ENCODE assay signal across 10 cellular contexts in genomic region chr16:4214215-4214621, GRCh38. TPM values are rescaled to one million over a fixed set of nuclear protein-coding genes. Genes with fewer than 3 reads are reported as not detected.
A peak's percentile ranks its signal among the peaks of the same experiment; 100 is the strongest.
DNase-seq lines count a peak whose midpoint lies in the region; ATAC-seq and TF ChIP-seq lines count a peak whose summit lies in the region.
"Had no signal": no experiment of that assay in that cellular context is flagged by ENCODE, and none has a peak within 500 bp of the region (broad histone marks: within the 10 kb centered on the region; RNA-seq: fewer than 3 reads in every experiment).

No MANE protein-coding gene starts in this region.

- H3K4me1 ChIP-seq in HCT116 (ENCODE audit: control insufficient read depth in 1 of 2, insufficient read depth in 2 of 2, low read length in 2 of 2), result peaks cover 13 to 34% of the 10 kb centered on the region in 2 experiments
- peaks cover 40% of the 10 kb centered on the region for H3K4me1 ChIP-seq in adipocyte (ENCODE audit: control insufficient read depth, insufficient read depth, low read length)
- H3K4me1 ChIP-seq in heart right ventricle, result peaks cover 40 to 97% (median 75%) of the 10 kb centered on the region in 9 donors
- H3K4me1 ChIP-seq in HAP-1, result peaks cover 5% of the 10 kb centered on the region; the same call in 1 of the 2 replicates
- peaks cover 0 to 7% (median 0%) of the 10 kb centered on the region in 4 donors for H3K4me1 ChIP-seq in tibial nerve

- H3K36me3 ChIP-seq in HCT116 (ENCODE audit: control insufficient read depth in 1 of 2, insufficient read depth in 2 of 2, low read length in 2 of 2) (no peaks in the 10 kb centered on the region), adipocyte (ENCODE audit: control insufficient read depth, insufficient read depth, low read length, severe bottlenecking) (no peaks in the 10 kb centered on the region), heart right ventricle (peaks cover 0 to 7% (median 0%) of the 10 kb centered on the region in 9 donors), HAP-1 (replicated peaks) (no peaks in the 10 kb centered on the region), tibial nerve (no peaks in the 10 kb centered on the region)

- peak overlapping the region; percentile 75 for H3K4me2 ChIP-seq in HCT116 (ENCODE audit: low read length)

- CTCF ChIA-PET in HCT116 (lab: Charles Lee), result no interaction called here

- peak; percentile 72 for ATAC-seq in HCT116
- ATAC-seq in heart right ventricle, result peak in 6 of 8 donors; percentile 15 to 49 (median 26)
- ATAC-seq in GM18505 (IDR thresholded peaks at IDR 0.05; ENCODE audit: unreplicated experiment), result no peak

- peak overlapping the region in 1 of 2 experiments; percentile 39; a peak in 2 of 4 replicates for H3K4me3 ChIP-seq in HCT116 (replicated peaks in 1 of 2; ENCODE audit: low read depth in 1 of 2, low read length in 2 of 2)
- no peak overlapping the region for H3K4me3 ChIP-seq in adipocyte (ENCODE audit: low read length)
- no peak overlapping the region for H3K4me3 ChIP-seq in heart right ventricle
- no peak overlapping the region for H3K4me3 ChIP-seq in HAP-1
- H3K4me3 ChIP-seq in tibial nerve, result no peak overlapping the region

- peak; percentile 19 for DNase-seq in HCT116 (ENCODE audit: low read depth, low spot score)
- DNase-seq in adipocyte (ENCODE audit: low read depth), result peak; percentile 87
- DNase-seq in heart right ventricle, result no peak
- peak; percentile 80 for DNase-seq in stromal cell of bone marrow (ENCODE audit: low read depth)
- DNase-seq in HAP-1 (ENCODE audit: low spot score in 2 of 2), result no peak
- DNase-seq in NCI-H345 (lab: John Stamatoyannopoulos, UW), result no peak
- DNase-seq in tibial nerve (ENCODE audit: low spot score in 2 of 2), result no peak
- DNase-seq: activated CD4-positive, alpha-beta T cell treated with anti-CD3 and anti-CD28 coated beads for 1 hour; NCI-H1694 treated with DMSO at 0.1 percent for 48 hours had no signal

- TF ChIP-seq RAD21 in HCT116 (IDR thresholded peaks at IDR 0.05; ENCODE audit: low read depth), result no peak

- POLR2A ChIA-PET in HCT116 (lab: Charles Lee), result interaction anchor here (1.1 kb wide), 1 partner anchor 40 kb away, joined by 5 read pairs; no protein-coding TSS in a partner anchor

- no peaks in the 10 kb centered on the region for H3K27me3 ChIP-seq in HCT116 (ENCODE audit: insufficient read depth, low read length)
- H3K27me3 ChIP-seq in adipocyte (replicated peaks; ENCODE audit: control insufficient read depth, insufficient read depth, low read length), result peaks cover 7% of the 10 kb centered on the region
- no peaks in the 10 kb centered on the region for H3K27me3 ChIP-seq in heart right ventricle
- no peaks in the 10 kb centered on the region for H3K27me3 ChIP-seq in HAP-1 (ENCODE audit: low read depth)
- H3K27me3 ChIP-seq in tibial nerve, result no peaks in the 10 kb centered on the region

- in situ Hi-C loops in HAP-1 (cut with MboI; ENCODE audit: low sequenced_read_pairs), result no loop called here

- intact Hi-C loops in HCT116 (cut with micrococcal nuclease) (no loop called here), heart right ventricle (cut with DNase I) (loop anchor here in 3 of 10 donors (2.0 to 5.0 kb wide), 3 partner anchors 19 to 38 kb away; no protein-coding TSS in a partner anchor)

- no TSS peak for BruUV-seq in HCT116 (replicated peaks; lab: Mats Ljungman, UMichigan)

- H3K9ac ChIP-seq in HCT116 (ENCODE audit: low read length) (peak overlapping the region; percentile 58), adipocyte (ENCODE audit: low read length) (no peak overlapping the region)

- RAD21 ChIA-PET in HCT116 (lab: Charles Lee; ENCODE audit: low non-redundant PET in 1 of 2, low total read pairs in 2 of 2, uncharacterized antibody in 2 of 2, unreplicated experiment in 2 of 2), result no interaction called here

- H3K79me2 ChIP-seq in HCT116 (ENCODE audit: insufficient read depth, low read length), result no peaks in the 10 kb centered on the region

- no peak for TF ChIP-seq EP300 in tibial nerve (IDR thresholded peaks at IDR 0.05)

- no peaks in the 10 kb centered on the region for H4K20me1 ChIP-seq in HCT116 (ENCODE audit: insufficient read depth)

- no peaks in the 10 kb centered on the region for H3K9me3 ChIP-seq in HCT116 (ENCODE audit: control insufficient read depth in 1 of 2, insufficient read depth in 1 of 2, low read depth in 1 of 2, low read length in 2 of 2)
- H3K9me3 ChIP-seq in adipocyte (ENCODE audit: control insufficient read depth, low read length), result no peaks in the 10 kb centered on the region
- H3K9me3 ChIP-seq in heart right ventricle, result no peaks in the 10 kb centered on the region
- no peaks in the 10 kb centered on the region for H3K9me3 ChIP-seq in HAP-1
- no peaks in the 10 kb centered on the region for H3K9me3 ChIP-seq in tibial nerve

- H3K27ac ChIP-seq in HCT116 (ENCODE audit: low read depth, low read length) (no peak overlapping the region), heart right ventricle (peak overlapping the region; percentile 76 to 97 (median 89)), tibial nerve (peak overlapping the region in 2 of 4 donors; percentile 14 to 47)

- peak overlapping the region; percentile 20 for H2AFZ ChIP-seq in HCT116 (ENCODE audit: low read depth, low read length, poor library complexity, severe bottlenecking)

- TF ChIP-seq POLR2A in HCT116 (IDR thresholded peaks at IDR 0.05; ENCODE audit: borderline replicate concordance, extremely low read depth, insufficient read depth, insufficient read length) (no peak), GM18505 (IDR thresholded peaks at IDR 0.05; ENCODE audit: borderline replicate concordance, extremely low read depth, insufficient read depth, insufficient read length) (no peak), tibial nerve (IDR thresholded peaks at IDR 0.05) (no peak)

- 52 to 60% methylated on average over 7 of the region's 7 CpGs for WGBS in heart right ventricle, 2 donors
- WGBS in tibial nerve, 2 donors, result 69 to 73% methylated on average over 7 of the region's 7 CpGs

- no peaks in the 10 kb centered on the region for H3K9me2 ChIP-seq in HCT116 (ENCODE audit: insufficient read depth)

- TF ChIP-seq CTCF in HCT116 (IDR thresholded peaks at IDR 0.05 in 2 of 3, conservative IDR thresholded peaks at IDR 0.05 in 1 of 3; ENCODE audit: borderline replicate concordance in 1 of 3, insufficient read depth in 1 of 3, low read depth in 2 of 3, low read length in 2 of 3), result no peak
- no peak for TF ChIP-seq CTCF in heart right ventricle (IDR thresholded peaks at IDR 0.05)
- TF ChIP-seq CTCF in tibial nerve (IDR thresholded peaks at IDR 0.05), result no peak

TF ChIP-seq in HCT116, 20 proteins besides CTCF, POLR2A, EP300 and RAD21:
- TF ChIP-seq SP1 (IDR thresholded peaks at IDR 0.05; ENCODE audit: low read depth) (no peak), FOSL1 (IDR thresholded peaks at IDR 0.05; ENCODE audit: low read depth) (peak; percentile 27; the same call in 1 of the 2 replicates)

RNA-seq across cellular contexts. Expression of gene SRL, which starts 27.7 kb away (rescaled TPM):
- total RNA-seq in HCT116 (2021; ENCODE audit: unreplicated experiment) (not detected), heart right ventricle (100 to 1,000 TPM; 443 to 587 (median 486) TPM), tibial nerve (1 to 10 TPM in 3 of 4 donors, under 1 TPM in 1; 0.84 to 3.6 (median 1.5) TPM)
- 0.03 TPM in 1 of 2 replicates, not detected in the other for polyA plus RNA-seq in HCT116 (2012)
- 100 to 1,000 TPM; 161 to 224 TPM for polyA plus RNA-seq in heart right ventricle

RNA-seq across cellular contexts. Expression of gene TFAP4, which starts 58.6 kb away (rescaled TPM):
- 37.1 TPM for total RNA-seq in HCT116 (2021; ENCODE audit: unreplicated experiment)
- polyA plus RNA-seq in HCT116 (2012), result 21.3 and 21.7 TPM in 2 replicates
- total RNA-seq in heart right ventricle, result 1 to 10 TPM; 1.8 to 6.6 (median 3.1) TPM
- polyA plus RNA-seq in heart right ventricle, result 1 to 10 TPM; 2.0 to 4.6 TPM
- total RNA-seq in tibial nerve, result 10 to 100 TPM in 2 of 4 donors, 1 to 10 TPM in 2; 6.9 to 16.8 (median 11.7) TPM

Comparison
In these comparisons a context has a peak if more than half of its experiments do, and no peak if none do; other contexts are left out.
1. DNase-seq: peak in HCT116 (single experiment), adipocyte (single experiment) and stromal cell of bone marrow (single experiment); none in heart right ventricle (0 of 2), HAP-1 (0 of 2), NCI-H345 (single experiment) and tibial nerve (0 of 2).
2. RNA of gene SRL, which starts 27.7 kb away (total RNA-seq): 443 to 587 TPM in heart right ventricle; 0.84 to 3.6 TPM in tibial nerve and not detected in HCT116 (single experiment); every median in the first group is over 10 times any median in the second.